Comparison of ENCODE assay signal across 1 cellular context in the genomic region with DNA sequence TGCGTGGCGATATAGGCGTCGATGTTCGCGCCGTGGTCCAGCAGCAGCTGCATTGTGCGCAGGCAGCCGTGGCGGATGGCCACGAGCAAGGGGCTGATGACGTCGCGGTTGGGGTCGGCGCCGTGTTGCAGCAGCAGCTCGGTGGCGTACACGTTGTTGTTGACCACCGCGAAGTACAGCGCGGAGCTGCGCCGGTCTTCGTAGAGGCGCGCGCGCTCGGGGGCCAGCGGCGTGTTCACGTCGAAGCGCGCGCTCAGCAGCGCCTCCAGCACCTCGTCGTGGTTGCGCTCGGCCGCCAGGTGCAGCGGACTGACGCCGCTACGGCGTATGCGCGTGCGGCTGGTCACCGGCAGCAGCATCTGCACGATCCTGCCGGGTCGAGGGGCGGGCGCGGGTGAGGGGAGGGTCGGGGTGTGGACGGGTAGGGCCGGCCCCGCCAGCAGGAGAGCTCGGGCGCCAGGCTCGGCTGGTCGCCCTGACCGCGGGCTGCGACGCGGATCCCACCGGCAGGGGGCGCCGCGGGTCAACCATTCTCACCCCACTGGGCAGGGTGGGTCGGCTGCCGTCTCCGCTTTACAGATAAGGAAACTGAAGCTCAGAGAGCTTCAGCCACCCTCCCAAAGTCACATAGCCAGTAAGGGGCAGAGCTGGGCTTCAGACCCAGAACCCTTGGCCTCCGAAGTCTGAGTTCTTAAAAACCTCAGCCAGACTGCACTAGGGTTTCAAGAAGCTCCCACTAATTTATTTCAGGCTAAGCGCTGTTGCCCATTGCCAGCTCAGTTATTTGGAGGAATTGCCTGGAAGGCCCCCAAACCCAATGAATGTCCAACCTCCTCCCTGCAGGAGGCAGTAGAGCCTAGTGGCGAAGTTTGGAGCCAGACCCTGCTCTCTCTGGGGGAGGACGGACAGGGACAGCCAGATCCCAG.
TF ChIP-seq lines count a peak whose summit lies in the region.

No MANE protein-coding gene starts in this region.

TF ChIP-seq in HEK293, 187 proteins besides CTCF, POLR2A, EP300 and RAD21 (continued from another document):
- TF ChIP-seq, protein P1, sequence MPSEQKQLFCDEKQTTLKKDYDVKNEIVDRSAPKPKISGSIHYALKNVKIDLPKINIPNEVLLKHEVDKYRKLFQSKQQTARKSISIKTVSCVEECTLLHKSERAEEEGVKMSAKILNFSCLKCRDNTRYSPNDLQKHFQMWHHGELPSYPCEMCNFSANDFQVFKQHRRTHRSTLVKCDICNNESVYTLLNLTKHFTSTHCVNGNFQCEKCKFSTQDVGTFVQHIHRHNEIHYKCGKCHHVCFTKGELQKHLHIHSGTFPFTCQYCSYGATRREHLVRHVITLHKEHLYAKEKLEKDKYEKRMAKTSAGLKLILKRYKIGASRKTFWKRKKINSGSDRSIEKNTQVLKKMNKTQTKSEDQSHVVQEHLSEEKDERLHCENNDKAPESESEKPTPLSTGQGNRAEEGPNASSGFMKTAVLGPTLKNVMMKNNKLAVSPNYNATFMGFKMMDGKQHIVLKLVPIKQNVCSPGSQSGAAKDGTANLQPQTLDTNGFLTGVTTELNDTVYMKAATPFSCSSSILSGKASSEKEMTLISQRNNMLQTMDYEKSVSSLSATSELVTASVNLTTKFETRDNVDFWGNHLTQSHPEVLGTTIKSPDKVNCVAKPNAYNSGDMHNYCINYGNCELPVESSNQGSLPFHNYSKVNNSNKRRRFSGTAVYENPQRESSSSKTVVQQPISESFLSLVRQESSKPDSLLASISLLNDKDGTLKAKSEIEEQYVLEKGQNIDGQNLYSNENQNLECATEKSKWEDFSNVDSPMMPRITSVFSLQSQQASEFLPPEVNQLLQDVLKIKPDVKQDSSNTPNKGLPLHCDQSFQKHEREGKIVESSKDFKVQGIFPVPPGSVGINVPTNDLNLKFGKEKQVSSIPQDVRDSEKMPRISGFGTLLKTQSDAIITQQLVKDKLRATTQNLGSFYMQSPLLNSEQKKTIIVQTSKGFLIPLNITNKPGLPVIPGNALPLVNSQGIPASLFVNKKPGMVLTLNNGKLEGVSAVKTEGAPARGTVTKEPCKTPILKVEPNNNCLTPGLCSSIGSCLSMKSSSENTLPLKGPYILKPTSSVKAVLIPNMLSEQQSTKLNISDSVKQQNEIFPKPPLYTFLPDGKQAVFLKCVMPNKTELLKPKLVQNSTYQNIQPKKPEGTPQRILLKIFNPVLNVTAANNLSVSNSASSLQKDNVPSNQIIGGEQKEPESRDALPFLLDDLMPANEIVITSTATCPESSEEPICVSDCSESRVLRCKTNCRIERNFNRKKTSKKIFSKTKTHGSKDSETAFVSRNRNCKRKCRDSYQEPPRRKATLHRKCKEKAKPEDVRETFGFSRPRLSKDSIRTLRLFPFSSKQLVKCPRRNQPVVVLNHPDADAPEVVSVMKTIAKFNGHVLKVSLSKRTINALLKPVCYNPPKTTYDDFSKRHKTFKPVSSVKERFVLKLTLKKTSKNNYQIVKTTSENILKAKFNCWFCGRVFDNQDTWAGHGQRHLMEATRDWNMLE (tag by site-specific recombination; conservative IDR thresholded peaks at IDR 0.05; ENCODE audit: low read depth): no peak
- TF ChIP-seq HOXD13 (CRISPR knock-in tag; IDR thresholded peaks at IDR 0.05; ENCODE audit: borderline replicate concordance) (no peak), ZNF175 (tag by site-specific recombination; IDR thresholded peaks at IDR 0.05) (no peak), ZBTB1 (tag by site-specific recombination; IDR thresholded peaks at IDR 0.05) (no peak), ZNF624 (tag by site-specific recombination; IDR thresholded peaks at IDR 0.05) (no peak), ZNF140 (tag by site-specific recombination; IDR thresholded peaks at IDR 0.05) (no peak), ZNF610 (tag by site-specific recombination; IDR thresholded peaks at IDR 0.05; ENCODE audit: borderline replicate concordance) (no peak), ZNF76 (tag by site-specific recombination; IDR thresholded peaks at IDR 0.05; ENCODE audit: borderline replicate concordance, low read depth) (no peak), ZBTB17 (tag by site-specific recombination; IDR thresholded peaks at IDR 0.05) (no peak), ZNF660 (tag by site-specific recombination; IDR thresholded peaks at IDR 0.05) (peak; percentile 44; the same call in 1 of the 2 replicates), ZNF112 (tag by site-specific recombination; IDR thresholded peaks at IDR 0.05) (no peak)
- TF ChIP-seq, protein P2, sequence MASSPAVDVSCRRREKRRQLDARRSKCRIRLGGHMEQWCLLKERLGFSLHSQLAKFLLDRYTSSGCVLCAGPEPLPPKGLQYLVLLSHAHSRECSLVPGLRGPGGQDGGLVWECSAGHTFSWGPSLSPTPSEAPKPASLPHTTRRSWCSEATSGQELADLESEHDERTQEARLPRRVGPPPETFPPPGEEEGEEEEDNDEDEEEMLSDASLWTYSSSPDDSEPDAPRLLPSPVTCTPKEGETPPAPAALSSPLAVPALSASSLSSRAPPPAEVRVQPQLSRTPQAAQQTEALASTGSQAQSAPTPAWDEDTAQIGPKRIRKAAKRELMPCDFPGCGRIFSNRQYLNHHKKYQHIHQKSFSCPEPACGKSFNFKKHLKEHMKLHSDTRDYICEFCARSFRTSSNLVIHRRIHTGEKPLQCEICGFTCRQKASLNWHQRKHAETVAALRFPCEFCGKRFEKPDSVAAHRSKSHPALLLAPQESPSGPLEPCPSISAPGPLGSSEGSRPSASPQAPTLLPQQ (tag by site-specific recombination; IDR thresholded peaks at IDR 0.05): 0 out of 2 replicates have a peak, but pooled peaks have one; percentile 18
- TF ChIP-seq, protein P3, sequence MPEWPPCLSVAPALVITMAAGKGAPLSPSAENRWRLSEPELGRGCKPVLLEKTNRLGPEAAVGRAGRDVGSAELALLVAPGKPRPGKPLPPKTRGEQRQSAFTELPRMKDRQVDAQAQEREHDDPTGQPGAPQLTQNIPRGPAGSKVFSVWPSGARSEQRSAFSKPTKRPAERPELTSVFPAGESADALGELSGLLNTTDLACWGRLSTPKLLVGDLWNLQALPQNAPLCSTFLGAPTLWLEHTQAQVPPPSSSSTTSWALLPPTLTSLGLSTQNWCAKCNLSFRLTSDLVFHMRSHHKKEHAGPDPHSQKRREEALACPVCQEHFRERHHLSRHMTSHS (tag by site-specific recombination; IDR thresholded peaks at IDR 0.05): no peak
- TF ChIP-seq, protein P4, sequence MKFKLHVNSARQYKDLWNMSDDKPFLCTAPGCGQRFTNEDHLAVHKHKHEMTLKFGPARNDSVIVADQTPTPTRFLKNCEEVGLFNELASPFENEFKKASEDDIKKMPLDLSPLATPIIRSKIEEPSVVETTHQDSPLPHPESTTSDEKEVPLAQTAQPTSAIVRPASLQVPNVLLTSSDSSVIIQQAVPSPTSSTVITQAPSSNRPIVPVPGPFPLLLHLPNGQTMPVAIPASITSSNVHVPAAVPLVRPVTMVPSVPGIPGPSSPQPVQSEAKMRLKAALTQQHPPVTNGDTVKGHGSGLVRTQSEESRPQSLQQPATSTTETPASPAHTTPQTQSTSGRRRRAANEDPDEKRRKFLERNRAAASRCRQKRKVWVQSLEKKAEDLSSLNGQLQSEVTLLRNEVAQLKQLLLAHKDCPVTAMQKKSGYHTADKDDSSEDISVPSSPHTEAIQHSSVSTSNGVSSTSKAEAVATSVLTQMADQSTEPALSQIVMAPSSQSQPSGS (tag by site-specific recombination; IDR thresholded peaks at IDR 0.05; ENCODE audit: low read depth): no peak
- TF ChIP-seq, protein P5, sequence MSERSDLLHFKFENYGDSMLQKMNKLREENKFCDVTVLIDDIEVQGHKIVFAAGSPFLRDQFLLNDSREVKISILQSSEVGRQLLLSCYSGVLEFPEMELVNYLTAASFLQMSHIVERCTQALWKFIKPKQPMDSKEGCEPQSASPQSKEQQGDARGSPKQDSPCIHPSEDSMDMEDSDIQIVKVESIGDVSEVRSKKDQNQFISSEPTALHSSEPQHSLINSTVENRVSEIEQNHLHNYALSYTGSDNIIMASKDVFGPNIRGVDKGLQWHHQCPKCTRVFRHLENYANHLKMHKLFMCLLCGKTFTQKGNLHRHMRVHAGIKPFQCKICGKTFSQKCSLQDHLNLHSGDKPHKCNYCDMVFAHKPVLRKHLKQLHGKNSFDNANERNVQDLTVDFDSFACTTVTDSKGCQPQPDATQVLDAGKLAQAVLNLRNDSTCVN (tag by site-specific recombination; optimal IDR thresholded peaks at IDR 0.05): peak; percentile 34
- TF ChIP-seq, protein P6, sequence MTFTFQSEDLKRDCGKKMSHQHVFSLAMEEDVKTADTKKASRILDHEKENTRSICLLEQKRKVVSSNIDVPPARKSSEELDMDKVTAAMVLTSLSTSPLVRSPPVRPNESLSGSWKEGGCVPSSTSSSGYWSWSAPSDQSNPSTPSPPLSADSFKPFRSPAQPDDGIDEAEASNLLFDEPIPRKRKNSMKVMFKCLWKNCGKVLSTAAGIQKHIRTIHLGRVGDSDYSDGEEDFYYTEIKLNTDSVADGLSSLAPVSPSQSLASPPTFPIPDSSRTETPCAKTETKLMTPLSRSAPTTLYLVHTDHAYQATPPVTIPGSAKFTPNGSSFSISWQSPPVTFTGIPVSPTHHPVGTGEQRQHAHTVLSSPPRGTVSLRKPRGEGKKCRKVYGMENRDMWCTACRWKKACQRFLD (tag by site-specific recombination; IDR thresholded peaks at IDR 0.05): no peak
